ENCODE assay signal across 23 cellular contexts in the genomic region with DNA sequence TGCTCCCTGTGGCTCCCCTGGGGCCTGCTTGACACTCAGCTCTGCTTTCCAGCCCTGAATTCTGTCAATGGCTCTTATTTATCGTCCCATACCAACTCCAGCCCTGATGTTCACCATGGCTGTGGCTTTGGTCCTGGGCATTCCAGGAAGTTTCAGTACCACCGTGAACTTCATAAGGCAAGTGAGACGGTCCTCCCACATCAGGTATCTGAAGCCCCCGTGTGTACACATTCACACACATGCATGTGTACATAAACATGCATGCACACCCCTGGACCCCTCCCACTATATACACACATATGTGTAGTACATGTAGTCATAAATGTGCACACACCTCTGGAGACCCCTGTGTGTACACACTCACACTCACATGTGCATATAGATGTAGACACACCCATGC. TPM values are rescaled to one million over a fixed set of nuclear protein-coding genes. Genes with fewer than 3 reads are reported as not detected.
DNase-seq lines count a peak whose midpoint lies in the region; ATAC-seq and TF ChIP-seq lines count a peak whose summit lies in the region.
"Had no signal": no experiment of that assay in that cellular context is flagged by ENCODE, and none has a peak within 500 bp of the region (broad histone marks: within the 10 kb centered on the region; RNA-seq: fewer than 3 reads in every experiment).

No MANE protein-coding gene starts in this region.

- no peaks in the 10 kb centered on the region for H3K36me3 ChIP-seq in right atrium auricular region
- H3K36me3 ChIP-seq: BE2C; BLaER1 treated with 17β-estradiol and CSF1 and Interleukin-3, amounts not matched to agents 10 nM and 100 nM had no signal

- H3K9me3 ChIP-seq in right atrium auricular region: no peaks in the 10 kb centered on the region
- H3K9me3 ChIP-seq: A549; BE2C; BLaER1 treated with 17β-estradiol and CSF1 and Interleukin-3, amounts not matched to agents 10 nM and 100 nM had no signal

- peak; percentile 32 for DNase-seq in right atrium auricular region (ENCODE audit: low spot score)
- DNase-seq in left ventricle myocardium superior: no peak
- peak; percentile 26 for DNase-seq in sciatic nerve (ENCODE audit: low spot score)
- DNase-seq in NOMO-1 treated with dmso at 0.1 percent for 144 hours (lab: John Stamatoyannopoulos, UW; ENCODE audit: unreplicated experiment): no peak
- no peak for DNase-seq in mucosa of gallbladder (ENCODE audit: low spot score)
- no peak for DNase-seq in superior temporal gyrus (ENCODE audit: extremely low spot score)
- DNase-seq: 8988T; ACHN; AML-193; BE2C; CD4-positive, alpha-beta T cell; CD8-positive, alpha-beta memory T cell; DMS 273 treated with DMSO at 0.1 percent for 48 hours; DMS79; EL; GDM1; GM23248; H7; HCEC 1CT had no signal

- H3K4me1 ChIP-seq in right atrium auricular region: no peaks in the 10 kb centered on the region
- H3K4me1 ChIP-seq: A549; BLaER1 treated with 17β-estradiol and CSF1 and Interleukin-3, amounts not matched to agents 10 nM and 100 nM had no signal

- TF ChIP-seq CTCF in right atrium auricular region (IDR thresholded peaks at IDR 0.05): no peak

- H3K27ac ChIP-seq in right atrium auricular region (no peak overlapping the region), temporal lobe (ENCODE audit: low read depth, low read length) (peak overlapping the region; percentile 40)
- H3K27ac ChIP-seq: A549; BLaER1 treated with 17β-estradiol and CSF1 and Interleukin-3, amounts not matched to agents 10 nM and 100 nM; GM23248 had no signal

- intact Hi-C loops in left ventricle myocardium superior (cut with micrococcal nuclease) (no loop called here), sciatic nerve (cut with DNase I) (no loop called here)

- ATAC-seq in left ventricle myocardium superior (no peak), sciatic nerve (no peak)
- ATAC-seq: A549, GM12878 had no signal

- H3K27me3 ChIP-seq in right atrium auricular region: no peaks in the 10 kb centered on the region
- H3K27me3 ChIP-seq: BE2C; BLaER1 treated with 17β-estradiol and CSF1 and Interleukin-3, amounts not matched to agents 10 nM and 100 nM had no signal

- no peak overlapping the region for H3K4me3 ChIP-seq in right atrium auricular region
- H3K4me3 ChIP-seq: A549; BLaER1 treated with 17β-estradiol and CSF1 and Interleukin-3, amounts not matched to agents 10 nM and 100 nM; GM12878; GM23248 had no signal

RNA-seq across cellular contexts. Expression of a gene that starts 43.3 kb away (rescaled TPM):
- total RNA-seq in right atrium auricular region: 10 to 100 TPM; 35.0 to 44.8 TPM
- 80.6 TPM for total RNA-seq in left ventricle myocardium superior
- total RNA-seq in sciatic nerve: 130 TPM
- 143 TPM for total RNA-seq in temporal lobe
- total RNA-seq in mucosa of gallbladder: 95.8 TPM

RNA-seq across cellular contexts. Expression of a gene that starts 52.9 kb away (rescaled TPM):
- total RNA-seq in right atrium auricular region (100 to 1,000 TPM; 471 to 664 TPM), left ventricle myocardium superior (182 TPM), sciatic nerve (236 TPM), temporal lobe (165 TPM), mucosa of gallbladder (445 TPM)

Comparison
In these comparisons a context has a peak if more than half of its experiments do, and no peak if none do; other contexts are left out.
1. DNase-seq: peak in right atrium auricular region (single experiment) and sciatic nerve (single experiment); none in left ventricle myocardium superior (single experiment), NOMO-1 treated with dmso at 0.1 percent for 144 hours (single experiment), mucosa of gallbladder (single experiment) and superior temporal gyrus (single experiment).